In genomic region chr1:216670118-216670870, GRCh38 we compare ENCODE assay signal across 14 cellular contexts. TPM values are rescaled to one million over a fixed set of nuclear protein-coding genes. Genes with fewer than 3 reads are reported as not detected.
A peak's percentile ranks its signal among the peaks of the same experiment; 100 is the strongest.
DNase-seq lines count a peak whose midpoint lies in the region; ATAC-seq and TF ChIP-seq lines count a peak whose summit lies in the region.
"Had no signal": no experiment of that assay in that cellular context is flagged by ENCODE, and none has a peak within 500 bp of the region (broad histone marks: within the 10 kb centered on the region; RNA-seq: fewer than 3 reads in every experiment).

No MANE protein-coding gene starts in this region.

- CTCF ChIA-PET in HEK293T (lab: Yijun Ruan, JAX), result interaction anchor here (0.6 kb wide), 3 partner anchors 15 to 1023 kb away, joined by 3 to 4 read pairs (median 3); no protein-coding TSS in a partner anchor

- ATAC-seq in SK-N-SH treated with all-trans-retinoic acid at 6 μM for 48 hours, result peak; percentile 84
- no peak for ATAC-seq in GM21360 (IDR thresholded peaks at IDR 0.05; ENCODE audit: unreplicated experiment)
- ATAC-seq in GM21737 (IDR thresholded peaks at IDR 0.05; ENCODE audit: unreplicated experiment), result no peak
- ATAC-seq: activated CD4-positive, CD25-positive, alpha-beta regulatory T cell treated with anti-CD3 and anti-CD28 coated beads, Interleukin-2, amount 50 U/mL, for 24 hours; natural killer cell had no signal

- POLR2A ChIA-PET in HEK293T (lab: Yijun Ruan, JAX), result no interaction called here

- DNase-seq in A172 (ENCODE audit: low spot score) (peak; percentile 30), HEK293T (ENCODE audit: extremely low spot score) (peak; percentile 25), foreskin melanocyte (peak; percentile 10), HUDEP-2 (lab: John Stamatoyannopoulos, UW; ENCODE audit: unreplicated experiment in 76 of 76) (no peak), DMS153 (lab: John Stamatoyannopoulos, UW) (no peak)
- DNase-seq: natural killer cell, NCI-H2081 treated with DMSO at 0.1 percent for 48 hours, small intestine had no signal

TF ChIP-seq in HEK293T, 16 proteins besides CTCF, POLR2A, EP300 and RAD21:
- no peak for TF ChIP-seq BHLHE40 (IDR thresholded peaks at IDR 0.05; ENCODE audit: borderline replicate concordance)
- no peak for TF ChIP-seq NFRKB (IDR thresholded peaks at IDR 0.05)
- no peak for TF ChIP-seq TARDBP (IDR thresholded peaks at IDR 0.05)
- TF ChIP-seq HDGF (IDR thresholded peaks at IDR 0.05; ENCODE audit: borderline replicate concordance), result no peak
- TF ChIP-seq PKNOX1 (IDR thresholded peaks at IDR 0.05), result no peak
- TF ChIP-seq L3MBTL2 (conservative IDR thresholded peaks at IDR 0.05), result no peak
- no peak for TF ChIP-seq ARNT (IDR thresholded peaks at IDR 0.05)
- no peak for TF ChIP-seq ZNF384 (IDR thresholded peaks at IDR 0.05)
- TF ChIP-seq SUZ12 (IDR thresholded peaks at IDR 0.05), result no peak
- no peak for TF ChIP-seq FOXA1 (IDR thresholded peaks at IDR 0.05)
- no peak for TF ChIP-seq SP1 (IDR thresholded peaks at IDR 0.05)
- no peak for TF ChIP-seq CTBP1 (IDR thresholded peaks at IDR 0.05; ENCODE audit: borderline replicate concordance)
- TF ChIP-seq LEF1 (IDR thresholded peaks at IDR 0.05; ENCODE audit: borderline replicate concordance), result no peak
- no peak for TF ChIP-seq ELF4 (IDR thresholded peaks at IDR 0.05)
- no peak for TF ChIP-seq FOXM1 (IDR thresholded peaks at IDR 0.05; ENCODE audit: borderline replicate concordance)
- no peak for TF ChIP-seq FOXK2 (IDR thresholded peaks at IDR 0.05)
TF ChIP-seq in HEK293T: peak in this region for 0.

TF ChIP-seq in SK-N-SH treated with all-trans-retinoic acid at 6 μM for 48 hours, 23 proteins besides CTCF, POLR2A, EP300 and RAD21:
- TF ChIP-seq ZFP30 (CRISPR knock-in tag; IDR thresholded peaks at IDR 0.05) (no peak), ZNF70 (CRISPR knock-in tag; IDR thresholded peaks at IDR 0.05) (no peak), ESRRG (CRISPR knock-in tag; IDR thresholded peaks at IDR 0.05) (no peak), ZC3H10 (CRISPR knock-in tag; IDR thresholded peaks at IDR 0.05) (no peak), PPARA (CRISPR knock-in tag; IDR thresholded peaks at IDR 0.05; ENCODE audit: borderline replicate concordance) (no peak), OSR1 (CRISPR knock-in tag; IDR thresholded peaks at IDR 0.05) (no peak), RARB (CRISPR knock-in tag; IDR thresholded peaks at IDR 0.05) (no peak), TOX (CRISPR knock-in tag; IDR thresholded peaks at IDR 0.05; ENCODE audit: borderline replicate concordance) (no peak), ZFP3 (CRISPR knock-in tag; IDR thresholded peaks at IDR 0.05) (no peak), ARNTL (CRISPR knock-in tag; IDR thresholded peaks at IDR 0.05; ENCODE audit: borderline replicate concordance, low read depth) (no peak), SNAI2 (CRISPR knock-in tag; IDR thresholded peaks at IDR 0.05) (no peak), CSDC2 (CRISPR knock-in tag; IDR thresholded peaks at IDR 0.05) (no peak), GLIS3 (CRISPR knock-in tag; IDR thresholded peaks at IDR 0.05) (no peak), TCF4 (CRISPR knock-in tag; IDR thresholded peaks at IDR 0.05; ENCODE audit: borderline replicate concordance) (no peak), POU6F1 (CRISPR knock-in tag; IDR thresholded peaks at IDR 0.05; ENCODE audit: borderline replicate concordance, low read depth) (no peak)
- TF ChIP-seq, protein P1, sequence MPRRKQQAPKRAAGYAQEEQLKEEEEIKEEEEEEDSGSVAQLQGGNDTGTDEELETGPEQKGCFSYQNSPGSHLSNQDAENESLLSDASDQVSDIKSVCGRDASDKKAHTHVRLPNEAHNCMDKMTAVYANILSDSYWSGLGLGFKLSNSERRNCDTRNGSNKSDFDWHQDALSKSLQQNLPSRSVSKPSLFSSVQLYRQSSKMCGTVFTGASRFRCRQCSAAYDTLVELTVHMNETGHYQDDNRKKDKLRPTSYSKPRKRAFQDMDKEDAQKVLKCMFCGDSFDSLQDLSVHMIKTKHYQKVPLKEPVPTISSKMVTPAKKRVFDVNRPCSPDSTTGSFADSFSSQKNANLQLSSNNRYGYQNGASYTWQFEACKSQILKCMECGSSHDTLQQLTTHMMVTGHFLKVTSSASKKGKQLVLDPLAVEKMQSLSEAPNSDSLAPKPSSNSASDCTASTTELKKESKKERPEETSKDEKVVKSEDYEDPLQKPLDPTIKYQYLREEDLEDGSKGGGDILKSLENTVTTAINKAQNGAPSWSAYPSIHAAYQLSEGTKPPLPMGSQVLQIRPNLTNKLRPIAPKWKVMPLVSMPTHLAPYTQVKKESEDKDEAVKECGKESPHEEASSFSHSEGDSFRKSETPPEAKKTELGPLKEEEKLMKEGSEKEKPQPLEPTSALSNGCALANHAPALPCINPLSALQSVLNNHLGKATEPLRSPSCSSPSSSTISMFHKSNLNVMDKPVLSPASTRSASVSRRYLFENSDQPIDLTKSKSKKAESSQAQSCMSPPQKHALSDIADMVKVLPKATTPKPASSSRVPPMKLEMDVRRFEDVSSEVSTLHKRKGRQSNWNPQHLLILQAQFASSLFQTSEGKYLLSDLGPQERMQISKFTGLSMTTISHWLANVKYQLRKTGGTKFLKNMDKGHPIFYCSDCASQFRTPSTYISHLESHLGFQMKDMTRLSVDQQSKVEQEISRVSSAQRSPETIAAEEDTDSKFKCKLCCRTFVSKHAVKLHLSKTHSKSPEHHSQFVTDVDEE (CRISPR knock-in tag; IDR thresholded peaks at IDR 0.05), result no peak
- TF ChIP-seq, protein P2, sequence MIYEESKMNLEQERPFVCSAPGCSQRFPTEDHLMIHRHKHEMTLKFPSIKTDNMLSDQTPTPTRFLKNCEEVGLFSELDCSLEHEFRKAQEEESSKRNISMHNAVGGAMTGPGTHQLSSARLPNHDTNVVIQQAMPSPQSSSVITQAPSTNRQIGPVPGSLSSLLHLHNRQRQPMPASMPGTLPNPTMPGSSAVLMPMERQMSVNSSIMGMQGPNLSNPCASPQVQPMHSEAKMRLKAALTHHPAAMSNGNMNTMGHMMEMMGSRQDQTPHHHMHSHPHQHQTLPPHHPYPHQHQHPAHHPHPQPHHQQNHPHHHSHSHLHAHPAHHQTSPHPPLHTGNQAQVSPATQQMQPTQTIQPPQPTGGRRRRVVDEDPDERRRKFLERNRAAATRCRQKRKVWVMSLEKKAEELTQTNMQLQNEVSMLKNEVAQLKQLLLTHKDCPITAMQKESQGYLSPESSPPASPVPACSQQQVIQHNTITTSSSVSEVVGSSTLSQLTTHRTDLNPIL (CRISPR knock-in tag; IDR thresholded peaks at IDR 0.05; ENCODE audit: low read depth), result no peak
- TF ChIP-seq, protein P3, sequence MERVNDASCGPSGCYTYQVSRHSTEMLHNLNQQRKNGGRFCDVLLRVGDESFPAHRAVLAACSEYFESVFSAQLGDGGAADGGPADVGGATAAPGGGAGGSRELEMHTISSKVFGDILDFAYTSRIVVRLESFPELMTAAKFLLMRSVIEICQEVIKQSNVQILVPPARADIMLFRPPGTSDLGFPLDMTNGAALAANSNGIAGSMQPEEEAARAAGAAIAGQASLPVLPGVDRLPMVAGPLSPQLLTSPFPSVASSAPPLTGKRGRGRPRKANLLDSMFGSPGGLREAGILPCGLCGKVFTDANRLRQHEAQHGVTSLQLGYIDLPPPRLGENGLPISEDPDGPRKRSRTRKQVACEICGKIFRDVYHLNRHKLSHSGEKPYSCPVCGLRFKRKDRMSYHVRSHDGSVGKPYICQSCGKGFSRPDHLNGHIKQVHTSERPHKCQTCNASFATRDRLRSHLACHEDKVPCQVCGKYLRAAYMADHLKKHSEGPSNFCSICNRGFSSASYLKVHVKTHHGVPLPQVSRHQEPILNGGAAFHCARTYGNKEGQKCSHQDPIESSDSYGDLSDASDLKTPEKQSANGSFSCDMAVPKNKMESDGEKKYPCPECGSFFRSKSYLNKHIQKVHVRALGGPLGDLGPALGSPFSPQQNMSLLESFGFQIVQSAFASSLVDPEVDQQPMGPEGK (CRISPR knock-in tag; IDR thresholded peaks at IDR 0.05; ENCODE audit: borderline replicate concordance), result no peak
TF ChIP-seq in SK-N-SH treated with all-trans-retinoic acid at 6 μM for 48 hours: peak in this region for 0.

RNA-seq across cellular contexts. Expression of gene ESRRG, which starts 52.9 kb away (rescaled TPM):
- total RNA-seq in A172 (2014; rRNA removed; shearing (Covaris generic)), result 0.02 and 0.05 TPM in 2 replicates
- total RNA-seq: activated T-helper 1 cell treated with anti-CD3 and anti-CD28 coated beads, Interleukin-12 subunit alpha, Interleukin-12 subunit beta, Interleukin-2, Interleukin-4 antibody, amounts not matched to agents 30 ng/mL and 10 ng/mL and 1 ng/mL, durations not matched to agents 14 hours and 24 hours and 36 hours; B cell; natural killer cell had no signal

Comparison
In these comparisons a context has a peak if more than half of its experiments do, and no peak if none do; other contexts are left out.
1. DNase-seq: peak in A172 (single experiment), HEK293T (single experiment) and foreskin melanocyte (single experiment); none in HUDEP-2 (0 of 76) and DMS153 (single experiment).